ENCODE assay signal across 35 cellular contexts in the genomic region with DNA sequence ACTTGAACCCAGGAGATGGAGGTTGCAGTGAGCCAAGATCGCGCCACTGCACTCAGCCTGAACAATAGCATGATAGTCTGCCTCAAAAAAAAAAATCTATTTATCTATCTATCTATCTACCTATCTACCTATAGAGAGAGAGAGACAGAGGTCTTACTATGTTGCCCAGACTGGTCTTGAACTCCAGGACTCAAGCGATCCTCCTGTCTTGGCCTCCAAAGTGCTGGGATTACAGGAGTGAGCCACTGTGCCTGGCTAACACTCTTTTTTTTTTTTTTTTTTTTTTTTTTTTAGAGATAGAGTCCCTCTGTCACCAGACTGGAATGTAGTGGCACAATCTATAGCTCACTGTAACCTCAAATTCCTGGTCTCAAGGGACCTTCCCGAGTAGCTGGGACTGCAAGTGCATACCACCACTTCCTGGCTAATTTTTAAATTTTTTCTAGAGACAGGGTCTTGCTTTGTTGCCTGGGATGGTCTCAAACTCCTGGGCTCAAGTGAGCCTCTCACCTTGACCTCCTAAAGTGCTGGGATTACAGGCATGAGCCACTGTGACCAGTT. TPM values are rescaled to one million over a fixed set of nuclear protein-coding genes. Genes with fewer than 3 reads are reported as not detected.
DNase-seq lines count a peak whose midpoint lies in the region; ATAC-seq, FAIRE-seq and TF ChIP-seq lines count a peak whose summit lies in the region.
"Had no signal": no experiment of that assay in that cellular context is flagged by ENCODE, and none has a peak within 500 bp of the region (broad histone marks: within the 10 kb centered on the region; RNA-seq: fewer than 3 reads in every experiment).

No MANE protein-coding gene starts in this region.

- DNase-seq in ELR (ENCODE audit: low read depth) (peak; percentile 56), M059J (ENCODE audit: low read depth) (peak; percentile 60), K562 (ENCODE audit: extremely low read depth in 1 of 4, low spot score in 3 of 4) (no peak), iPS-NIHi7 (ENCODE audit: extremely low spot score) (no peak), natural killer cell (no peak), erythroblast (lab: John Stamatoyannopoulos, UW) (no peak), tibial artery (no peak)
- DNase-seq: activated CD4-positive, alpha-beta T cell treated with anti-CD3 and anti-CD28 coated beads for 36 hours; activated CD8-positive, alpha-beta T cell treated with anti-CD3 and anti-CD28 coated beads, Interleukin-2, amount 10 ng/mL, durations not matched to agents 7 days and 5 days; amniotic stem cell; DMS79 treated with DMSO at 0.1 percent for 48 hours; endodermal cell; gastrocnemius medialis; H7; hippocampal formation; left colon; mammary epithelial cell; NCI-H1048; NCI-H510A; stimulated activated naive CD8-positive, alpha-beta T cell treated with anti-CD3 and anti-CD28 coated beads, Interleukin-15, Interleukin-2, amounts not matched to agents 100 U/mL and 50 U/mL, for 24 hours had no signal

- H3K4me1 ChIP-seq in K562 (replicated peaks in 1 of 2; ENCODE audit: control insufficient read depth in 2 of 2, insufficient read depth in 2 of 2, low read length in 2 of 2): no peaks in the 10 kb centered on the region
- peaks cover 26% of the 10 kb centered on the region for H3K4me1 ChIP-seq in mesodermal cell (ENCODE audit: control insufficient read depth, insufficient read depth, low read length, poor library complexity, severe bottlenecking)
- peaks cover 0 to 12% (median 5%) of the 10 kb centered on the region in 4 donors for H3K4me1 ChIP-seq in tibial artery
- H3K4me1 ChIP-seq: esophagus muscularis mucosa, gastrocnemius medialis had no signal

- no peak for TF ChIP-seq EP300 in K562 (IDR thresholded peaks at IDR 0.05; ENCODE audit: low read length)

- peaks cover 0 to 11% of the 10 kb centered on the region in 2 donors for H3K27me3 Mint-ChIP-seq in natural killer cell (ENCODE audit: low read depth in 2 of 2)
- H3K27me3 Mint-ChIP-seq: activated CD4-positive, alpha-beta T cell treated with anti-CD3 and anti-CD28 coated beads for 36 hours; brain had no signal

- intact Hi-C loops in K562 (cut with micrococcal nuclease) (no loop called here), natural killer cell (cut with micrococcal nuclease) (no loop called here), tibial artery (cut with DNase I; ENCODE audit: low total_unique reads) (no loop called here)

- in situ Hi-C loops in K562 (cut with MboI): no loop called here

- H2AFZ ChIP-seq in K562 (ENCODE audit: low read depth, low read length): no peak overlapping the region

- H3K27ac Mint-ChIP-seq in natural killer cell: no peak overlapping the region
- H3K27ac Mint-ChIP-seq: activated CD4-positive, alpha-beta T cell treated with anti-CD3 and anti-CD28 coated beads for 36 hours; activated CD8-positive, alpha-beta T cell treated with anti-CD3 and anti-CD28 coated beads, Interleukin-2, amount 10 ng/mL, durations not matched to agents 7 days and 5 days; activated naive CD4-positive, alpha-beta T cell treated with anti-CD3 and anti-CD28 coated beads, Interleukin-2, amount 50 U/mL, for 24 hours; activated T-helper 2 cell treated with anti-CD3 and anti-CD28 coated beads, Interferon-gamma antibody, Interleukin-2, Interleukin-4, amounts not matched to agents 10 μg/mL and 5 μg/mL and 100 μg/mL, durations not matched to agents 14 hours and 24 hours and 36 hours; brain; dendritic cell treated with granulocyte-macrophage colony-stimulating factor and Interleukin-4, amounts not matched to agents 40 ng/mL and 50 ng/mL, for 4 days; endodermal cell; T-helper 2 cell treated with Interferon-gamma antibody and Interleukin-4, amounts not matched to agents 5 μg/mL and 100 μg/mL, for 36 hours had no signal

- no peaks in the 10 kb centered on the region for H3K4me1 Mint-ChIP-seq in natural killer cell
- H3K4me1 Mint-ChIP-seq: activated CD4-positive, alpha-beta T cell treated with anti-CD3 and anti-CD28 coated beads for 36 hours; activated naive CD4-positive, alpha-beta T cell treated with anti-CD3 and anti-CD28 coated beads, Interleukin-2, amount 50 U/mL, for 24 hours; brain had no signal

- no peak overlapping the region for H3K4me2 ChIP-seq in K562 (ENCODE audit: insufficient read depth, low read length)
- H3K4me2 ChIP-seq: smooth muscle cell had no signal

- no TSS peak for BruUV-seq in K562 (replicated peaks; lab: Mats Ljungman, UMichigan)

- TF ChIP-seq POLR2A in K562 (conservative IDR thresholded peaks at IDR 0.05) (no peak), erythroblast (IDR thresholded peaks at IDR 0.05; ENCODE audit: low read length) (no peak)

- no peaks in the 10 kb centered on the region for H3K27me3 ChIP-seq in K562 (ENCODE audit: control insufficient read depth in 2 of 2, insufficient read depth in 2 of 2, low read length in 2 of 2)
- no peaks in the 10 kb centered on the region for H3K27me3 ChIP-seq in tibial artery
- H3K27me3 ChIP-seq: esophagus muscularis mucosa, gastrocnemius medialis had no signal

- H3K27ac ChIP-seq in K562 (ENCODE audit: extremely low read depth, low read depth, low read length) (no peak overlapping the region), mesodermal cell (ENCODE audit: low read depth, low read length, severe bottlenecking) (peak overlapping the region; percentile 74), tibial artery (no peak overlapping the region)
- H3K27ac ChIP-seq: esophagus muscularis mucosa, gastrocnemius medialis, HL-60, VCaP had no signal

- H3K79me2 ChIP-seq in K562 (ENCODE audit: control insufficient read depth, insufficient read depth, low read length): no peaks in the 10 kb centered on the region

- no peaks in the 10 kb centered on the region for H3K36me3 ChIP-seq in K562 (ENCODE audit: control insufficient read depth, insufficient read depth, low read length)
- H3K36me3 ChIP-seq in mesodermal cell (ENCODE audit: control insufficient read depth, insufficient read depth, low read length): no peaks in the 10 kb centered on the region
- no peaks in the 10 kb centered on the region for H3K36me3 ChIP-seq in tibial artery
- H3K36me3 ChIP-seq: esophagus muscularis mucosa, gastrocnemius medialis had no signal

- WGBS in K562 (ENCODE audit: insufficient coverage, low coverage, missing lambda C conversion rate): 50% methylated on average over 4 of the region's 4 CpGs
- WGBS in mesodermal cell (ENCODE audit: insufficient coverage in 2 of 2), 2 experiments: 60% methylated on average over 1 to 2 of the region's 4 CpGs

- H3K4me3 ChIP-seq in K562 (no peak overlapping the region), mesodermal cell (ENCODE audit: extremely low read depth, insufficient read depth, low read length, poor library complexity, severe bottlenecking) (no peak overlapping the region), tibial artery (no peak overlapping the region)
- H3K4me3 ChIP-seq: esophagus muscularis mucosa, gastrocnemius medialis, smooth muscle cell had no signal

- TF ChIP-seq CTCF in K562 (IDR thresholded peaks at IDR 0.05 in 2 of 3, conservative IDR thresholded peaks at IDR 0.05 in 1 of 3; ENCODE audit: insufficient read depth in 2 of 3, low read depth in 1 of 3, low read length in 3 of 3) (no peak), natural killer cell (IDR thresholded peaks at IDR 0.05) (no peak), tibial artery (IDR thresholded peaks at IDR 0.05) (no peak)

- H3K9me1 ChIP-seq in K562 (ENCODE audit: control insufficient read depth, insufficient read depth, low read length): no peaks in the 10 kb centered on the region

- POLR2A ChIA-PET in K562 (lab: Yijun Ruan, JAX): interaction anchor here (0.6 kb wide), 1 partner anchor 347 kb away, joined by 3 read pairs; no protein-coding TSS in a partner anchor

- no peaks in the 10 kb centered on the region for H3K36me3 Mint-ChIP-seq in natural killer cell
- H3K36me3 Mint-ChIP-seq: activated naive CD4-positive, alpha-beta T cell treated with anti-CD3 and anti-CD28 coated beads, Interleukin-2, amount 50 U/mL, for 24 hours; brain had no signal

- CTCF ChIA-PET in K562 (lab: Yijun Ruan, JAX; ENCODE audit: low intra/inter-chr PET ratio): no interaction called here

- H3K9ac ChIP-seq in K562 (ENCODE audit: insufficient read depth in 1 of 2, low read depth in 2 of 2, low read length in 2 of 2): no peak overlapping the region

- no peak for FAIRE-seq in K562 (lab: Jason Lieb, UNC)

- ATAC-seq in K562 (no peak), natural killer cell (no peak)
- ATAC-seq: activated CD4-positive, alpha-beta T cell treated with anti-CD3 and anti-CD28 coated beads for 36 hours; activated CD8-positive, alpha-beta T cell treated with anti-CD3 and anti-CD28 coated beads, Interleukin-2, amount 10 ng/mL, durations not matched to agents 7 days and 5 days; gastrocnemius medialis; left colon; stimulated activated naive CD8-positive, alpha-beta T cell treated with anti-CD3 and anti-CD28 coated beads, Interleukin-15, Interleukin-2, amounts not matched to agents 100 U/mL and 50 U/mL, for 24 hours had no signal

- TF ChIP-seq RAD21 in K562 (CRISPR knock-in tag; conservative IDR thresholded peaks at IDR 0.05 in 1 of 2, IDR thresholded peaks at IDR 0.05 in 1 of 2): no peak

- H3K9me3 Mint-ChIP-seq in natural killer cell: no peaks in the 10 kb centered on the region
- H3K9me3 Mint-ChIP-seq: activated naive CD4-positive, alpha-beta T cell treated with anti-CD3 and anti-CD28 coated beads, Interleukin-2, amount 50 U/mL, for 24 hours; activated T-helper 2 cell treated with anti-CD3 and anti-CD28 coated beads, Interferon-gamma antibody, Interleukin-2, Interleukin-4, amounts not matched to agents 10 μg/mL and 5 μg/mL and 100 μg/mL, durations not matched to agents 14 hours and 24 hours and 36 hours; dendritic cell treated with granulocyte-macrophage colony-stimulating factor and Interleukin-4, amounts not matched to agents 40 ng/mL and 50 ng/mL, for 4 days had no signal

- H3K4me3 Mint-ChIP-seq in natural killer cell: no peak overlapping the region
- H3K4me3 Mint-ChIP-seq: activated CD4-positive, alpha-beta T cell treated with anti-CD3 and anti-CD28 coated beads for 36 hours; activated CD8-positive, alpha-beta T cell treated with anti-CD3 and anti-CD28 coated beads, Interleukin-2, amount 10 ng/mL, durations not matched to agents 7 days and 5 days; activated naive CD4-positive, alpha-beta T cell treated with anti-CD3 and anti-CD28 coated beads, Interleukin-2, amount 50 U/mL, for 24 hours; brain; dendritic cell treated with granulocyte-macrophage colony-stimulating factor and Interleukin-4, amounts not matched to agents 40 ng/mL and 50 ng/mL, for 4 days; endodermal cell; T-helper 2 cell treated with Interferon-gamma antibody and Interleukin-4, amounts not matched to agents 5 μg/mL and 100 μg/mL, for 36 hours had no signal

- no peaks in the 10 kb centered on the region for H3K9me3 ChIP-seq in K562 (replicated peaks; ENCODE audit: control insufficient read depth, insufficient read depth, low read depth, low read length)
- H3K9me3 ChIP-seq in mesodermal cell (ENCODE audit: control insufficient read depth, low read length): no peaks in the 10 kb centered on the region
- H3K9me3 ChIP-seq in tibial artery: no peaks in the 10 kb centered on the region
- H3K9me3 ChIP-seq: esophagus muscularis mucosa, gastrocnemius medialis had no signal

- no peaks in the 10 kb centered on the region for H4K20me1 ChIP-seq in K562 (replicated peaks; ENCODE audit: control insufficient read depth, insufficient read depth, low read length)

RNA-seq across cellular contexts. Expression of a gene that starts 1.9 kb away (rescaled TPM):
- total RNA-seq in M059J (2014; rRNA removed; shearing (Covaris generic)): not detected in 2 replicates
- total RNA-seq in K562 (2011; cell fraction: chromatin; rRNA removed; ENCODE audit: low replicate concordance): not detected in 2 replicates
- not detected in 2 replicates for total RNA-seq in K562 (2011; cell fraction: nucleolus; rRNA removed)
- not detected in 2 replicates for total RNA-seq in K562 (2011; cell fraction: nucleoplasm; rRNA removed)
- total RNA-seq in K562 (2014; rRNA removed): not detected in 2 replicates
- total RNA-seq in K562 (2014; rRNA removed; fragmentation: Illumina TruSeq; extraction: Trizol): not detected in 2 replicates
- total RNA-seq in K562 (2015; rRNA removed; fragmentation: Illumina TruSeq; extraction: Trizol): under 0.01 TPM in 1 of 2 replicates, not detected in the other
- not detected in 2 replicates for total RNA-seq in K562 (2021)
- polyA plus RNA-seq in K562 (2011; rRNA removed): not detected in 2 replicates
- not detected in 2 replicates for polyA plus RNA-seq in K562 (2011; cell fraction: cytosol; rRNA removed)
- not detected in 2 replicates for polyA plus RNA-seq in K562 (2011; cell fraction: nucleus; rRNA removed)
- 0.05 and 0.36 TPM in 2 replicates for polyA plus RNA-seq in K562 (2012)
- polyA plus RNA-seq in K562 (2014; fragmentation: Illumina TruSeq; extraction: Trizol): not detected in 2 replicates
- under 1 TPM; 0.04 to 0.07 TPM for polyA plus RNA-seq in K562 (2014; fragmentation: Nextera tagmentation; extraction: Ambion mirVana)
- not detected in 2 replicates for polyA plus RNA-seq in K562 (2014; rRNA removed)
- not detected in 2 replicates for polyA minus RNA-seq in K562 (2011; rRNA and poly(A)+ RNA removed)
- polyA minus RNA-seq in K562 (2011; cell fraction: cytosol; rRNA and poly(A)+ RNA removed): not detected in 2 replicates
- polyA minus RNA-seq in K562 (2011; cell fraction: nucleus; rRNA and poly(A)+ RNA removed): not detected in 2 replicates
- not detected for polyA plus RNA-seq in mesodermal cell (2013, experiment 1 of 2)
- not detected for polyA plus RNA-seq in mesodermal cell (2013, experiment 2 of 2)
- total RNA-seq in natural killer cell: not detected
- total RNA-seq: activated CD4-positive, alpha-beta T cell treated with anti-CD3 and anti-CD28 coated beads for 36 hours; activated CD8-positive, alpha-beta T cell treated with anti-CD3 and anti-CD28 coated beads, Interleukin-2, amount 10 ng/mL, durations not matched to agents 7 days and 5 days; activated T-helper 2 cell treated with anti-CD3 and anti-CD28 coated beads, Interferon-gamma antibody, Interleukin-2, Interleukin-4, amounts not matched to agents 10 μg/mL and 5 μg/mL and 100 μg/mL, durations not matched to agents 14 hours and 24 hours and 36 hours; endodermal cell; esophagus muscularis mucosa; gastrocnemius medialis; H7; left colon; mammary epithelial cell; osteocyte; renal cortical epithelial cell; smooth muscle cell; temporal lobe; urinary bladder had no signal
- polyA plus RNA-seq: mammary epithelial cell, neural cell, smooth muscle cell, urinary bladder had no signal

RNA-seq across cellular contexts. Expression of a gene that starts 6.1 kb away (rescaled TPM):
- total RNA-seq in M059J (2014; rRNA removed; shearing (Covaris generic)): 20.4 and 21.1 TPM in 2 replicates
- 43.0 and 161 TPM in 2 replicates for total RNA-seq in K562 (2011; cell fraction: chromatin; rRNA removed; ENCODE audit: low replicate concordance)
- 20.2 and 23.4 TPM in 2 replicates for total RNA-seq in K562 (2011; cell fraction: nucleolus; rRNA removed)
- 44.2 and 72.9 TPM in 2 replicates for total RNA-seq in K562 (2011; cell fraction: nucleoplasm; rRNA removed)
- total RNA-seq in K562 (2014; rRNA removed) (31.6 and 39.7 TPM in 2 replicates), K562 (2014; rRNA removed; fragmentation: Illumina TruSeq; extraction: Trizol) (69.5 and 81.8 TPM in 2 replicates), K562 (2015; rRNA removed; fragmentation: Illumina TruSeq; extraction: Trizol) (50.4 and 55.9 TPM in 2 replicates), K562 (2021) (80.2 and 84.5 TPM in 2 replicates), natural killer cell (10 to 100 TPM; 25.1 to 41.1 (median 35.3) TPM)
- polyA plus RNA-seq in K562 (2011; rRNA removed) (39.6 and 52.4 TPM in 2 replicates), K562 (2014; fragmentation: Illumina TruSeq; extraction: Trizol) (56.3 and 73.0 TPM in 2 replicates), K562 (2014; fragmentation: Nextera tagmentation; extraction: Ambion mirVana) (10 to 100 TPM; 38.6 to 43.9 TPM), K562 (2014; rRNA removed) (37.6 and 43.6 TPM in 2 replicates)
- 15.3 and 20.7 TPM in 2 replicates for polyA plus RNA-seq in K562 (2011; cell fraction: cytosol; rRNA removed)
- 27.5 and 35.0 TPM in 2 replicates for polyA plus RNA-seq in K562 (2011; cell fraction: nucleus; rRNA removed)
- 24.3 and 39.1 TPM in 2 replicates for polyA plus RNA-seq in K562 (2012)
- polyA minus RNA-seq in K562 (2011; rRNA and poly(A)+ RNA removed): 101 and 121 TPM in 2 replicates
- 53.7 and 64.5 TPM in 2 replicates for polyA minus RNA-seq in K562 (2011; cell fraction: cytosol; rRNA and poly(A)+ RNA removed)
- polyA minus RNA-seq in K562 (2011; cell fraction: nucleus; rRNA and poly(A)+ RNA removed): 17.4 and 35.4 TPM in 2 replicates
- polyA plus RNA-seq in mesodermal cell (2013, experiment 1 of 2): 23.0 TPM
- polyA plus RNA-seq in mesodermal cell (2013, experiment 2 of 2): 25.1 TPM

Comparison
In these comparisons a context has a peak if more than half of its experiments do, and no peak if none do; other contexts are left out.
1. DNase-seq: peak in ELR (single experiment) and M059J (single experiment); none in K562 (0 of 4), iPS-NIHi7 (single experiment), natural killer cell (single experiment), erythroblast (0 of 2) and tibial artery (0 of 2).